ENCODE assay signal across 17 cellular contexts in the genomic region with DNA sequence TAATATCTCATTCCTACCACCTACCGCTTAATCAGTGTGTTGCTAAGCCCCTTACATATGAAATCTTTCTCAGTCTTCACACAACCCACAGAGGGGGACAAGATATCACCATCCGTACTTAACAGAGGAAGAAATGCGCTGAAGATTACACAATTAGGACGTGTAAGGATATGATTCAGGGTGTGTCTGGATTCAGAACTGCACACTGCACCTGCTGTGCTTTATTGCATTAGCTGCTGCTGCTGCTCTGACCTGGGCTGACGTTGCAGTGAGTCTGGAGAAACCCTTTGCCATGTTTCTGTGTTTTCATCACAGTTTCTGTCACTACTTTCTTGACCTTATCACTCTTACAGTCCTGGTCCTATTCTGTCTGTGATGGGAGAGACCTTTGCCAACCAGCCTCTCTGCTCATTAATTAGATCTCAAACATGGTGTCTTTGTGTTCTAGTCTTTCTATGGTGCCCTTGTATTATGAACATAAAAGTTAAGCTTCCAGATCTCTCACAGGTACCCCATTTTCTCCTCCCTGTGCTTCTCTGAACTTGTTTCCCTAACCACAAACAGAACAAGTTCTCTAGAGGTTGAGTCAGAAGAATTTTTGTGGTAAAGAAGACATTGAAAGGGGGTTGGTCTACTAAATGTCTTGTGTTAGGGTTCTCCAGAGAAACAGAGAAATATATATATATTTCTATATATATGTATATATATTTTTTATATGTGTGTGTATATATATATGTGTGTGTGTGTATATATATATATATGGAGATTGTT.
A peak's percentile ranks its signal among the peaks of the same experiment; 100 is the strongest.
DNase-seq lines count a peak whose midpoint lies in the region; ATAC-seq, FAIRE-seq and TF ChIP-seq lines count a peak whose summit lies in the region.
"Had no signal": no experiment of that assay in that cellular context is flagged by ENCODE, and none has a peak within 500 bp of the region (broad histone marks: within the 10 kb centered on the region; RNA-seq: fewer than 3 reads in every experiment).

No MANE protein-coding gene starts in this region.

- no peak for TF ChIP-seq CTCF in fibroblast of mammary gland (conservative IDR thresholded peaks at IDR 0.05; ENCODE audit: control insufficient read depth, insufficient read depth, low read depth, low read length)

- no peak overlapping the region for H3K4me3 Mint-ChIP-seq in activated CD8-positive, alpha-beta memory T cell treated with anti-CD3 and anti-CD28 coated beads, Interleukin-2, amount 10 ng/mL, durations not matched to agents 7 days and 5 days
- H3K4me3 Mint-ChIP-seq: activated T-cell treated with anti-CD3 and anti-CD28 coated beads, Interleukin-2, amount 50 U/mL, for 4 hours; neural crest cell; T-helper 1 cell treated with Interleukin-12 subunit alpha and Interleukin-12 subunit beta and Interleukin-4 antibody, amounts not matched to agents 30 μg/mL and 1 μg/mL, for 36 hours had no signal

- H3K36me3 ChIP-seq in stomach smooth muscle (ENCODE audit: control insufficient read depth in 2 of 2, insufficient read depth in 2 of 2, low read length in 2 of 2) (no peaks in the 10 kb centered on the region), small intestine (ENCODE audit: control insufficient read depth in 2 of 2, insufficient read depth in 2 of 2, low read length in 2 of 2) (no peaks in the 10 kb centered on the region)
- H3K36me3 ChIP-seq: right lobe of liver had no signal

- no peak for ATAC-seq in activated CD8-positive, alpha-beta memory T cell treated with anti-CD3 and anti-CD28 coated beads, Interleukin-2, amount 10 ng/mL, durations not matched to agents 7 days and 5 days
- no peak for ATAC-seq in HG03196 (IDR thresholded peaks at IDR 0.05; ENCODE audit: unreplicated experiment)
- ATAC-seq: activated T-cell treated with anti-CD3 and anti-CD28 coated beads, Interleukin-2, amount 50 U/mL, for 4 hours; HCT116; right lobe of liver; stimulated activated naive CD8-positive, alpha-beta T cell treated with anti-CD3 and anti-CD28 coated beads, Interleukin-15, Interleukin-2, amounts not matched to agents 100 U/mL and 50 U/mL, for 24 hours had no signal

- 36 to 64% (median 64%) methylated on average over 5 of the region's 5 CpGs for WGBS in small intestine, 3 donors

- no peak for FAIRE-seq in small intestine (lab: Jason Lieb, UNC)

- H3K27me3 ChIP-seq in stomach smooth muscle (ENCODE audit: control insufficient read depth in 1 of 2, insufficient read depth in 2 of 2, low read length in 2 of 2) (no peaks in the 10 kb centered on the region), small intestine (ENCODE audit: control insufficient read depth in 2 of 2, insufficient read depth in 2 of 2, low read length in 2 of 2) (peaks cover 0 to 3% of the 10 kb centered on the region in 2 donors)
- H3K27me3 ChIP-seq: right lobe of liver had no signal

- CTCF ChIA-PET in activated CD8-positive, alpha-beta memory T cell treated with anti-CD3 and anti-CD28 coated beads, Interleukin-2, amount 10 ng/mL, durations not matched to agents 7 days and 5 days (lab: Charles Lee) = no interaction called here

- no peak overlapping the region for H3K9ac ChIP-seq in stomach smooth muscle (ENCODE audit: low read length in 2 of 2)

- peaks cover 54% of the 10 kb centered on the region for H3K27me3 Mint-ChIP-seq in activated CD8-positive, alpha-beta memory T cell treated with anti-CD3 and anti-CD28 coated beads, Interleukin-2, amount 10 ng/mL, durations not matched to agents 7 days and 5 days

- H3K4me1 ChIP-seq in stomach smooth muscle (ENCODE audit: control insufficient read depth, insufficient read depth, low read length) = peaks cover 4% of the 10 kb centered on the region
- H3K4me1 ChIP-seq in small intestine (ENCODE audit: control insufficient read depth in 2 of 2, insufficient read depth in 1 of 2, low read depth in 1 of 2, low read length in 1 of 2) = no peaks in the 10 kb centered on the region

- peaks cover 3% of the 10 kb centered on the region for H3K4me1 Mint-ChIP-seq in activated CD8-positive, alpha-beta memory T cell treated with anti-CD3 and anti-CD28 coated beads, Interleukin-2, amount 10 ng/mL, durations not matched to agents 7 days and 5 days

- H3K27ac ChIP-seq in stomach smooth muscle (ENCODE audit: low read length) (peak overlapping the region; percentile 6), small intestine (ENCODE audit: low read depth in 1 of 2, low read length in 1 of 2) (no peak overlapping the region)
- H3K27ac ChIP-seq: right lobe of liver had no signal

- H3K9me3 ChIP-seq in stomach smooth muscle (ENCODE audit: control insufficient read depth in 2 of 2, low read length in 2 of 2) (peaks cover 0 to 3% of the 10 kb centered on the region in 2 donors), small intestine (ENCODE audit: control insufficient read depth, low read depth) (no peaks in the 10 kb centered on the region)
- H3K9me3 ChIP-seq: right lobe of liver had no signal

- H3K36me3 Mint-ChIP-seq in activated CD8-positive, alpha-beta memory T cell treated with anti-CD3 and anti-CD28 coated beads, Interleukin-2, amount 10 ng/mL, durations not matched to agents 7 days and 5 days = no peaks in the 10 kb centered on the region

- H3K9me3 Mint-ChIP-seq in activated CD8-positive, alpha-beta memory T cell treated with anti-CD3 and anti-CD28 coated beads, Interleukin-2, amount 10 ng/mL, durations not matched to agents 7 days and 5 days (ENCODE audit: low read depth) = no peaks in the 10 kb centered on the region
- H3K9me3 Mint-ChIP-seq: activated T-cell treated with anti-CD3 and anti-CD28 coated beads, Interleukin-2, amount 50 U/mL, for 4 hours; T-helper 1 cell treated with Interleukin-12 subunit alpha and Interleukin-12 subunit beta and Interleukin-4 antibody, amounts not matched to agents 30 μg/mL and 1 μg/mL, for 36 hours had no signal

- no peak overlapping the region for H3K4me3 ChIP-seq in fibroblast of mammary gland (ENCODE audit: control insufficient read depth, low read depth, low read length)
- H3K4me3 ChIP-seq in stomach smooth muscle (ENCODE audit: low read length in 2 of 2) = no peak overlapping the region
- no peak overlapping the region for H3K4me3 ChIP-seq in small intestine (ENCODE audit: low read depth in 1 of 2, low read length in 2 of 2)
- H3K4me3 ChIP-seq: right lobe of liver had no signal

- DNase-seq in HCEC 1CT (peak; percentile 82), RPMI7951 (ENCODE audit: low read depth) (peak; percentile 62), fibroblast of mammary gland (ENCODE audit: low read depth) (peak; percentile 81), small intestine (no peak)
- DNase-seq in activated CD8-positive, alpha-beta memory T cell treated with anti-CD3 and anti-CD28 coated beads, Interleukin-2, amount 10 ng/mL, durations not matched to agents 7 days and 5 days = no peak
- DNase-seq: activated CD4-positive, alpha-beta T cell treated with anti-CD3 and anti-CD28 coated beads for 4 hours; activated T-cell treated with anti-CD3 and anti-CD28 coated beads, Interleukin-2, amount 50 U/mL, for 4 hours; aorta; GF-D8; NCI-H1092; right lobe of liver; stimulated activated naive CD8-positive, alpha-beta T cell treated with anti-CD3 and anti-CD28 coated beads, Interleukin-15, Interleukin-2, amounts not matched to agents 100 U/mL and 50 U/mL, for 24 hours had no signal

- H3K27ac Mint-ChIP-seq in activated CD8-positive, alpha-beta memory T cell treated with anti-CD3 and anti-CD28 coated beads, Interleukin-2, amount 10 ng/mL, durations not matched to agents 7 days and 5 days = no peak overlapping the region
- H3K27ac Mint-ChIP-seq: T-helper 1 cell treated with Interleukin-12 subunit alpha and Interleukin-12 subunit beta and Interleukin-4 antibody, amounts not matched to agents 30 μg/mL and 1 μg/mL, for 36 hours had no signal

Comparison
In these comparisons a context has a peak if more than half of its experiments do, and no peak if none do; other contexts are left out.
1. DNase-seq: peak in HCEC 1CT (single experiment), RPMI7951 (single experiment) and fibroblast of mammary gland (single experiment); none in activated CD8-positive, alpha-beta memory T cell treated with anti-CD3 and anti-CD28 coated beads, Interleukin-2, amount 10 ng/mL, durations not matched to agents 7 days and 5 days (single experiment) and small intestine (single experiment).